ENCODE assay signal across 28 cellular contexts in genomic region chr4:2946812-2947600, GRCh38. TPM values are rescaled to one million over a fixed set of nuclear protein-coding genes. Genes with fewer than 3 reads are reported as not detected.
DNase-seq lines count a peak whose midpoint lies in the region; ATAC-seq, FAIRE-seq and TF ChIP-seq lines count a peak whose summit lies in the region.
"Had no signal": no experiment of that assay in that cellular context is flagged by ENCODE, and none has a peak within 500 bp of the region (broad histone marks: within the 10 kb centered on the region; RNA-seq: fewer than 3 reads in every experiment).

No MANE protein-coding gene starts in this region.

- no peaks in the 10 kb centered on the region for H3K9me3 ChIP-seq in small intestine (ENCODE audit: control insufficient read depth, low read depth)
- H3K9me3 ChIP-seq: BE2C had no signal

- H3K79me2 ChIP-seq in GM23338 (replicated peaks; ENCODE audit: insufficient read depth) = no peaks in the 10 kb centered on the region; the same call in 1 of the 2 replicates

- H3K4me3 Mint-ChIP-seq in HFFc6 (no peak overlapping the region), GM23338 (no peak overlapping the region)
- no peak overlapping the region for H3K4me3 Mint-ChIP-seq in central memory CD8-positive, alpha-beta T cell
- H3K4me3 Mint-ChIP-seq: T-helper 1 cell treated with Interleukin-12 subunit alpha and Interleukin-12 subunit beta and Interleukin-4 antibody, amounts not matched to agents 30 μg/mL and 1 μg/mL, for 36 hours had no signal

- TF ChIP-seq CTCF in HFFc6 (IDR thresholded peaks at IDR 0.05) (no peak), GM23338 (conservative IDR thresholded peaks at IDR 0.05; ENCODE audit: low read depth in 2 of 2) (no peak)

- ATAC-seq in activated naive CD4-positive, alpha-beta T cell treated with anti-CD3 and anti-CD28 coated beads, Interleukin-2, amount 50 U/mL, for 72 hours = no peak
- no peak for ATAC-seq in central memory CD8-positive, alpha-beta T cell (replicated peaks; ENCODE audit: extremely low read depth, poor library complexity, severe bottlenecking)
- ATAC-seq in GM23338 (no peak), GM18505 (IDR thresholded peaks at IDR 0.05; ENCODE audit: unreplicated experiment) (no peak), HG03378 (IDR thresholded peaks at IDR 0.05; ENCODE audit: unreplicated experiment) (no peak)
- ATAC-seq: GM12878 had no signal

- no peak overlapping the region for H2AFZ ChIP-seq in GM23338

- peak overlapping the region; percentile 43 to 79 for H3K27ac Mint-ChIP-seq in activated naive CD4-positive, alpha-beta T cell treated with anti-CD3 and anti-CD28 coated beads, Interleukin-2, amount 50 U/mL, for 72 hours
- H3K27ac Mint-ChIP-seq in HFFc6 (0 out of 2 replicates have a peak overlapping the region, but pooled peaks have one; percentile 26), GM23338 (no peak overlapping the region)
- H3K27ac Mint-ChIP-seq in central memory CD8-positive, alpha-beta T cell (ENCODE audit: low read depth) = peak overlapping the region; percentile 76
- H3K27ac Mint-ChIP-seq: progenitor cell of endocrine pancreas; T-helper 1 cell treated with Interleukin-12 subunit alpha and Interleukin-12 subunit beta and Interleukin-4 antibody, amounts not matched to agents 30 μg/mL and 1 μg/mL, for 36 hours had no signal

- H3K4me2 ChIP-seq in GM23338 = no peak overlapping the region

- H3K36me3 ChIP-seq in small intestine (ENCODE audit: control insufficient read depth in 2 of 2, insufficient read depth in 2 of 2, low read length in 2 of 2) = peaks cover 8 to 12% of the 10 kb centered on the region in 2 donors
- peaks cover 55% of the 10 kb centered on the region for H3K36me3 ChIP-seq in GM23338 (ENCODE audit: insufficient read depth)

- no peak for FAIRE-seq in small intestine (lab: Jason Lieb, UNC)
- FAIRE-seq: GM12878, H54, kidney, urothelium cell line had no signal

- H3K27me3 Mint-ChIP-seq in HFFc6 (ENCODE audit: insufficient read depth) (peaks cover 7% of the 10 kb centered on the region), GM23338 (ENCODE audit: insufficient read depth, low read depth, poor library complexity) (peaks cover 13% of the 10 kb centered on the region)
- H3K27me3 Mint-ChIP-seq in central memory CD8-positive, alpha-beta T cell = no peaks in the 10 kb centered on the region
- H3K27me3 Mint-ChIP-seq: progenitor cell of endocrine pancreas had no signal

- whole genome bisulfite sequencing in small intestine, 3 donors = 38 to 77% (median 61%) methylated on average over 19 of the region's 19 CpGs

- peaks cover 20% of the 10 kb centered on the region for H4K20me1 ChIP-seq in GM23338 (replicated peaks; ENCODE audit: insufficient read depth)

- H3K27me3 ChIP-seq in small intestine (ENCODE audit: control insufficient read depth in 2 of 2, insufficient read depth in 2 of 2, low read length in 2 of 2) (no peaks in the 10 kb centered on the region), GM23338 (ENCODE audit: insufficient read depth) (no peaks in the 10 kb centered on the region)
- H3K27me3 ChIP-seq: BE2C had no signal

- no peaks in the 10 kb centered on the region for H3K9me2 ChIP-seq in GM23338 (ENCODE audit: insufficient read depth)

- DNase-seq in activated naive CD4-positive, alpha-beta T cell treated with anti-CD3 and anti-CD28 coated beads, Interleukin-2, amount 50 U/mL, for 72 hours (ENCODE audit: low spot score in 2 of 2) = no peak
- no peak for DNase-seq in activated naive CD4-positive, alpha-beta T cell treated with Interleukin-2 at 50 U/mL for 16 hours
- DNase-seq in HFFc6 = no peak
- no peak for DNase-seq in central memory CD8-positive, alpha-beta T cell (ENCODE audit: low spot score in 2 of 2)
- peak; percentile 73 for DNase-seq in small intestine
- no peak for DNase-seq in GM23338 (ENCODE audit: low spot score)
- DNase-seq: activated CD4-positive, alpha-beta T cell treated with anti-CD3 and anti-CD28 coated beads for 48 hours; BE2C; caudate nucleus; dermis blood vessel endothelial cell; DMS79; glutamatergic neuron; Kasumi-1; kidney; mammary epithelial cell; NCI-H1092; NCI-H187 treated with DMSO at 0.1 percent for 48 hours; NCI-H526 treated with DMSO at 0.1 percent for 48 hours; stimulated activated CD4-positive, alpha-beta T cell treated with anti-CD3 and anti-CD28 coated beads, Interleukin-1b, Interleukin-23, amount 100 ng/mL, for 48 hours had no signal

- no peak for TF ChIP-seq POLR2A in GM18505 (IDR thresholded peaks at IDR 0.05; ENCODE audit: borderline replicate concordance, extremely low read depth, insufficient read depth, insufficient read length)

- H3K9me3 Mint-ChIP-seq in activated naive CD4-positive, alpha-beta T cell treated with anti-CD3 and anti-CD28 coated beads, Interleukin-2, amount 50 U/mL, for 72 hours = no peaks in the 10 kb centered on the region
- H3K9me3 Mint-ChIP-seq in HFFc6 = no peaks in the 10 kb centered on the region; the same call in 1 of the 2 replicates
- no peaks in the 10 kb centered on the region for H3K9me3 Mint-ChIP-seq in central memory CD8-positive, alpha-beta T cell
- H3K9me3 Mint-ChIP-seq in GM23338 = no peaks in the 10 kb centered on the region; the same call in 2 of the 3 replicates
- H3K9me3 Mint-ChIP-seq: activated T-helper 2 cell treated with anti-CD3 and anti-CD28 coated beads, Interferon-gamma antibody, Interleukin-2, Interleukin-4, amounts not matched to agents 10 μg/mL and 5 μg/mL and 100 μg/mL, durations not matched to agents 14 hours and 24 hours and 36 hours; T-helper 1 cell treated with Interleukin-12 subunit alpha and Interleukin-12 subunit beta and Interleukin-4 antibody, amounts not matched to agents 30 μg/mL and 1 μg/mL, for 36 hours had no signal

- no peak overlapping the region for H3K27ac ChIP-seq in small intestine (ENCODE audit: low read depth in 1 of 2, low read length in 1 of 2)
- H3K27ac ChIP-seq in GM23338 (ENCODE audit: low read depth) = no peak overlapping the region
- H3K27ac ChIP-seq: SK-N-MC had no signal

- H3K4me3 ChIP-seq in small intestine (ENCODE audit: low read depth in 1 of 2, low read length in 2 of 2) (no peak overlapping the region), GM23338 (no peak overlapping the region)
- H3K4me3 ChIP-seq: GM12878, SK-N-MC had no signal

- H3K36me3 Mint-ChIP-seq in activated naive CD4-positive, alpha-beta T cell treated with anti-CD3 and anti-CD28 coated beads, Interleukin-2, amount 50 U/mL, for 72 hours = peaks cover 33 to 37% of the 10 kb centered on the region in 2 donors
- H3K36me3 Mint-ChIP-seq in HFFc6 (ENCODE audit: low read depth) (peaks cover 50% of the 10 kb centered on the region), GM23338 (ENCODE audit: low read depth) (peaks cover 97% of the 10 kb centered on the region)
- peaks cover 57% of the 10 kb centered on the region for H3K36me3 Mint-ChIP-seq in central memory CD8-positive, alpha-beta T cell (ENCODE audit: insufficient read depth)

- peaks cover 11% of the 10 kb centered on the region; the same call in 1 of the 2 replicates for H3F3A ChIP-seq in GM23338 (replicated peaks; ENCODE audit: low read depth)

- H3K4me1 ChIP-seq in small intestine (ENCODE audit: control insufficient read depth in 2 of 2, insufficient read depth in 1 of 2, low read depth in 1 of 2, low read length in 1 of 2) (no peaks in the 10 kb centered on the region), GM23338 (ENCODE audit: insufficient read depth) (no peaks in the 10 kb centered on the region)
- H3K4me1 ChIP-seq: BE2C had no signal

- peaks cover 10% of the 10 kb centered on the region; the same call in 1 of the 2 replicates for H3K4me1 Mint-ChIP-seq in HFFc6 (ENCODE audit: low read depth)
- H3K4me1 Mint-ChIP-seq in central memory CD8-positive, alpha-beta T cell = peaks cover 17% of the 10 kb centered on the region
- no peaks in the 10 kb centered on the region for H3K4me1 Mint-ChIP-seq in GM23338

TF ChIP-seq in GM23338, 12 proteins besides CTCF, POLR2A, EP300 and RAD21:
- TF ChIP-seq NANOG (IDR thresholded peaks at IDR 0.05; ENCODE audit: borderline replicate concordance) (no peak), ZNF331 (CRISPR knock-in tag; IDR thresholded peaks at IDR 0.05; ENCODE audit: low read depth) (no peak), EZH2phosphoT487 (IDR thresholded peaks at IDR 0.05; ENCODE audit: unreplicated experiment) (no peak), CREB1 (CRISPR knock-in tag; IDR thresholded peaks at IDR 0.05; ENCODE audit: low read depth) (no peak)

RNA-seq across cellular contexts. Expression of gene NOP14, which starts 16.2 kb away (rescaled TPM):
- total RNA-seq in activated naive CD4-positive, alpha-beta T cell treated with anti-CD3 and anti-CD28 coated beads, Interleukin-2, amount 50 U/mL, for 72 hours = 10 to 100 TPM; 62.9 to 77.1 TPM
- total RNA-seq in HFFc6 (2021; fragmentation: NEBNext Ultra II Directional; extraction: Animal tissue kit (Norgen Biotek cat#: 25700)) = 10 to 100 TPM; 34.8 to 39.4 (median 37.0) TPM
- 10 to 100 TPM in 2 of 3 donors, 1 to 10 TPM in 1; 10.0 to 26.3 (median 10.5) TPM for polyA plus RNA-seq in small intestine
- 24.2 and 29.9 TPM in 2 replicates for total RNA-seq in GM23338 (2014; rRNA removed; shearing (Covaris generic))
- 38.7 and 38.9 TPM in 2 replicates for polyA plus RNA-seq in GM23338 (2016; fragmentation: Nextera tagmentation; extraction: Ambion mirVana)

RNA-seq across cellular contexts. Expression of gene GRK4, which starts 16.4 kb away (rescaled TPM):
- total RNA-seq in activated naive CD4-positive, alpha-beta T cell treated with anti-CD3 and anti-CD28 coated beads, Interleukin-2, amount 50 U/mL, for 72 hours = 1 to 10 TPM; 2.9 to 7.2 TPM
- total RNA-seq in HFFc6 (2021; fragmentation: NEBNext Ultra II Directional; extraction: Animal tissue kit (Norgen Biotek cat#: 25700)) = 1 to 10 TPM; 5.1 to 8.1 (median 6.7) TPM
- polyA plus RNA-seq in small intestine = 1 to 10 TPM; 1.1 to 3.8 (median 1.8) TPM
- 0.82 and 1.4 TPM in 2 replicates for total RNA-seq in GM23338 (2014; rRNA removed; shearing (Covaris generic))
- polyA plus RNA-seq in GM23338 (2016; fragmentation: Nextera tagmentation; extraction: Ambion mirVana) = 1.3 and 2.4 TPM in 2 replicates
